19 cellular contexts compared by ENCODE assay signal in genomic region chr2:10333966-10334365, GRCh38. TPM values are rescaled to one million over a fixed set of nuclear protein-coding genes. Genes with fewer than 3 reads are reported as not detected.
DNase-seq lines count a peak whose midpoint lies in the region; ATAC-seq, FAIRE-seq and TF ChIP-seq lines count a peak whose summit lies in the region.
"Had no signal": no experiment of that assay in that cellular context is flagged by ENCODE, and none has a peak within 500 bp of the region (broad histone marks: within the 10 kb centered on the region; RNA-seq: fewer than 3 reads in every experiment).

No MANE protein-coding gene starts in this region.

- no peak overlapping the region for H3K4me3 ChIP-seq in CD8-positive, alpha-beta memory T cell (ENCODE audit: low read length)
- H3K4me3 ChIP-seq in GM12878, result no peak overlapping the region
- H3K4me3 ChIP-seq: A549, PC-9 had no signal

- TF ChIP-seq CTCF in GM12878 (IDR thresholded peaks at IDR 0.05 in 2 of 3, conservative IDR thresholded peaks at IDR 0.05 in 1 of 3; ENCODE audit: control insufficient read depth in 2 of 3, extremely low read depth in 1 of 3, insufficient read depth in 1 of 3, low read depth in 3 of 3, low read length in 3 of 3) (no peak), osteocyte (IDR thresholded peaks at IDR 0.05) (no peak)

- peaks cover 63% of the 10 kb centered on the region for H3K4me1 ChIP-seq in CD8-positive, alpha-beta memory T cell (ENCODE audit: insufficient read depth, low read length)
- H3K4me1 ChIP-seq in GM12878 (ENCODE audit: control insufficient read depth, insufficient read depth, low read length), result peaks cover 23% of the 10 kb centered on the region

- peaks cover 4% of the 10 kb centered on the region for H3K36me3 ChIP-seq in CD8-positive, alpha-beta memory T cell (ENCODE audit: insufficient read depth, low read length)
- H3K36me3 ChIP-seq in GM12878 (ENCODE audit: control insufficient read depth in 2 of 2, insufficient read depth in 2 of 2, low read length in 1 of 2), result no peaks in the 10 kb centered on the region

- FAIRE-seq in GM12878 (lab: Jason Lieb, UNC), result no peak
- FAIRE-seq: A549, D721Med, G401.6, GM18507 had no signal

- peaks cover 2% of the 10 kb centered on the region; the same call in 1 of the 2 replicates for H3K79me2 ChIP-seq in GM12878 (ENCODE audit: control insufficient read depth, insufficient read depth, low read length)

- H3K27me3 Mint-ChIP-seq in activated naive CD4-positive, alpha-beta T cell treated with anti-CD3 and anti-CD28 coated beads, Interleukin-2, amount 50 U/mL, for 24 hours, result no peaks in the 10 kb centered on the region
- peaks cover 6% of the 10 kb centered on the region for H3K27me3 Mint-ChIP-seq in activated naive CD4-positive, alpha-beta T cell treated with anti-CD3 and anti-CD28 coated beads, Interleukin-2, amount 10 ng/mL, durations not matched to agents 7 days and 5 days
- peaks cover 0 to 3% of the 10 kb centered on the region in 2 donors for H3K27me3 Mint-ChIP-seq in CD8-positive, alpha-beta memory T cell
- no peaks in the 10 kb centered on the region for H3K27me3 Mint-ChIP-seq in osteocyte (ENCODE audit: unreplicated experiment)

- in situ Hi-C loops in GM12878 (cut with MboI), result no loop called here

- no TSS peak for BruUV-seq in GM12878 (replicated peaks; lab: Mats Ljungman, UMichigan)

- peak overlapping the region; percentile 60 for H3K27ac Mint-ChIP-seq in activated naive CD4-positive, alpha-beta T cell treated with anti-CD3 and anti-CD28 coated beads, Interleukin-2, amount 50 U/mL, for 24 hours
- H3K27ac Mint-ChIP-seq in activated naive CD4-positive, alpha-beta T cell treated with anti-CD3 and anti-CD28 coated beads, Interleukin-2, amount 10 ng/mL, durations not matched to agents 7 days and 5 days, result no peak overlapping the region
- peak overlapping the region in 6 of 8 donors; percentile 38 to 80 (median 62) for H3K27ac Mint-ChIP-seq in CD8-positive, alpha-beta memory T cell
- H3K27ac Mint-ChIP-seq in osteocyte (ENCODE audit: unreplicated experiment), result peak overlapping the region; percentile 94

- no peak for TF ChIP-seq POLR2A in GM12878 (IDR thresholded peaks at IDR 0.05; ENCODE audit: low read depth, low read length)

- peaks cover 4% of the 10 kb centered on the region for H3K36me3 Mint-ChIP-seq in activated naive CD4-positive, alpha-beta T cell treated with anti-CD3 and anti-CD28 coated beads, Interleukin-2, amount 50 U/mL, for 24 hours
- peaks cover 34% of the 10 kb centered on the region for H3K36me3 Mint-ChIP-seq in activated naive CD4-positive, alpha-beta T cell treated with anti-CD3 and anti-CD28 coated beads, Interleukin-2, amount 10 ng/mL, durations not matched to agents 7 days and 5 days
- H3K36me3 Mint-ChIP-seq in CD8-positive, alpha-beta memory T cell, result peaks cover 2 to 28% (median 8%) of the 10 kb centered on the region in 3 donors
- no peaks in the 10 kb centered on the region for H3K36me3 Mint-ChIP-seq in osteocyte (ENCODE audit: unreplicated experiment)

- 79% methylated on average over 7 of the region's 7 CpGs for WGBS in GM12878 (ENCODE audit: insufficient coverage, insufficient replicate concordance, low lambda C conversion rate, missing lambda C conversion rate)

- SMC1A ChIA-PET in GM12878 (lab: Charles Lee; ENCODE audit: uncharacterized antibody, unreplicated experiment), result interaction anchor here (1.1 to 1.3 kb wide), 2 partner anchors 30 to 46 kb away, joined by 3 to 4 read pairs; no protein-coding TSS in a partner anchor

- POLR2A ChIA-PET in CD8-positive, alpha-beta memory T cell (lab: Charles Lee), result no interaction called here
- POLR2A ChIA-PET in GM12878 (lab: Charles Lee), result interaction anchor here (0.8 to 1.3 kb wide), 2 partner anchors 24 to 82 kb away, joined by 3 to 4 read pairs; no protein-coding TSS in a partner anchor

- no peak for TF ChIP-seq EP300 in GM12878 (IDR thresholded peaks at IDR 0.05; ENCODE audit: borderline replicate concordance in 1 of 2, control insufficient read depth in 1 of 2, low read depth in 2 of 2, low read length in 2 of 2)

- H3K27ac ChIP-seq in CD8-positive, alpha-beta memory T cell (ENCODE audit: low read depth, low read length), result no peak overlapping the region
- no peak overlapping the region for H3K27ac ChIP-seq in GM12878 (ENCODE audit: control insufficient read depth, insufficient read depth)
- H3K27ac ChIP-seq: KMS-11, PC-9 had no signal

- H2AFZ ChIP-seq in GM12878 (ENCODE audit: control insufficient read depth, low read depth, low read length), result no peak overlapping the region
- H2AFZ ChIP-seq: PC-9 had no signal

- ATAC-seq in GM12878, result no peak
- no peak for ATAC-seq in SK-N-SH treated with all-trans-retinoic acid at 6 μM for 48 hours

- H3K4me2 ChIP-seq in GM12878 (ENCODE audit: control insufficient read depth, insufficient read depth), result no peak overlapping the region
- H3K4me2 ChIP-seq: KMS-11, PC-9 had no signal

- H3K4me1 Mint-ChIP-seq in activated naive CD4-positive, alpha-beta T cell treated with anti-CD3 and anti-CD28 coated beads, Interleukin-2, amount 50 U/mL, for 24 hours, result peaks cover 78% of the 10 kb centered on the region
- H3K4me1 Mint-ChIP-seq in activated naive CD4-positive, alpha-beta T cell treated with anti-CD3 and anti-CD28 coated beads, Interleukin-2, amount 10 ng/mL, durations not matched to agents 7 days and 5 days, result peaks cover 62% of the 10 kb centered on the region
- H3K4me1 Mint-ChIP-seq in CD8-positive, alpha-beta memory T cell, result peaks cover 73 to 86% (median 79%) of the 10 kb centered on the region in 3 donors
- H3K4me1 Mint-ChIP-seq in osteocyte (ENCODE audit: unreplicated experiment), result peaks cover 61% of the 10 kb centered on the region

- H3K27me3 ChIP-seq in CD8-positive, alpha-beta memory T cell (ENCODE audit: insufficient read depth, low read length, poor library complexity, severe bottlenecking), result no peaks in the 10 kb centered on the region
- H3K27me3 ChIP-seq in GM12878 (replicated peaks in 1 of 2; ENCODE audit: control insufficient read depth in 2 of 2, insufficient read depth in 2 of 2, low read length in 1 of 2), result no peaks in the 10 kb centered on the region

- no peak for DNase-seq in activated naive CD4-positive, alpha-beta T cell treated with anti-CD3 and anti-CD28 coated beads, Interleukin-2, amount 10 ng/mL, durations not matched to agents 7 days and 5 days
- no peak for DNase-seq in CD8-positive, alpha-beta memory T cell
- DNase-seq in GM12878 (ENCODE audit: low read depth, low spot score) (no peak), osteocyte (ENCODE audit: extremely low spot score, unreplicated experiment) (no peak), NCI-H1105 (lab: John Stamatoyannopoulos, UW) (no peak), HuH-7 (ENCODE audit: low spot score) (no peak)
- DNase-seq: DMS79 treated with DMSO at 0.1 percent for 48 hours, GOT3, NCI-H1092, NCI-H2081 treated with DMSO at 0.1 percent for 48 hours, NCI-H510A, PC-9 had no signal

- no peak for TF ChIP-seq RAD21 in GM12878 (IDR thresholded peaks at IDR 0.05; ENCODE audit: insufficient read depth, low read depth, low read length)

- CTCF ChIA-PET in activated naive CD4-positive, alpha-beta T cell treated with anti-CD3 and anti-CD28 coated beads, Interleukin-2, amount 10 ng/mL, durations not matched to agents 7 days and 5 days (lab: Charles Lee), result no interaction called here
- CTCF ChIA-PET in CD8-positive, alpha-beta memory T cell (lab: Charles Lee), result interaction anchor here (8.9 kb wide), 1 partner anchor 29 kb away, joined by 87 read pairs; the partner anchor contains the start of gene HPCAL1
- CTCF ChIA-PET in GM12878 (lab: Yijun Ruan, JAX), result interaction anchor here (0.5 to 1.2 kb wide), 4 partner anchors 48 to 559 kb away, joined by 3 to 4 read pairs (median 4); no protein-coding TSS in a partner anchor

- H3K9ac ChIP-seq in GM12878 (ENCODE audit: control insufficient read depth, insufficient read depth, low read length), result no peak overlapping the region
- H3K9ac ChIP-seq: KMS-11 had no signal

- H3K9me3 ChIP-seq in CD8-positive, alpha-beta memory T cell (ENCODE audit: low read length), result peaks cover 5% of the 10 kb centered on the region
- no peaks in the 10 kb centered on the region; the same call in 2 of the 3 replicates for H3K9me3 ChIP-seq in GM12878 (replicated peaks; ENCODE audit: control insufficient read depth, insufficient read depth, low read length)

- H4K20me1 ChIP-seq in GM12878 (ENCODE audit: control insufficient read depth, insufficient read depth), result no peaks in the 10 kb centered on the region

- H3K4me3 Mint-ChIP-seq in activated naive CD4-positive, alpha-beta T cell treated with anti-CD3 and anti-CD28 coated beads, Interleukin-2, amount 50 U/mL, for 24 hours, result no peak overlapping the region
- H3K4me3 Mint-ChIP-seq in activated naive CD4-positive, alpha-beta T cell treated with anti-CD3 and anti-CD28 coated beads, Interleukin-2, amount 10 ng/mL, durations not matched to agents 7 days and 5 days, result no peak overlapping the region
- H3K4me3 Mint-ChIP-seq in CD8-positive, alpha-beta memory T cell, result peak overlapping the region in 2 of 7 donors; percentile 41 to 78
- H3K4me3 Mint-ChIP-seq in osteocyte (ENCODE audit: unreplicated experiment), result no peak overlapping the region

- intact Hi-C loops in GM12878 (cut with micrococcal nuclease; ENCODE audit: unreplicated experiment), result no loop called here

- no peaks in the 10 kb centered on the region for H3K9me3 Mint-ChIP-seq in activated naive CD4-positive, alpha-beta T cell treated with anti-CD3 and anti-CD28 coated beads, Interleukin-2, amount 50 U/mL, for 24 hours
- H3K9me3 Mint-ChIP-seq in activated naive CD4-positive, alpha-beta T cell treated with anti-CD3 and anti-CD28 coated beads, Interleukin-2, amount 10 ng/mL, durations not matched to agents 7 days and 5 days, result peaks cover 7% of the 10 kb centered on the region
- no peaks in the 10 kb centered on the region for H3K9me3 Mint-ChIP-seq in CD8-positive, alpha-beta memory T cell
- no peaks in the 10 kb centered on the region for H3K9me3 Mint-ChIP-seq in osteocyte (ENCODE audit: unreplicated experiment)

- RAD21 ChIA-PET in GM12878 (lab: Charles Lee; ENCODE audit: unreplicated experiment), result interaction anchor here (1.1 to 1.2 kb wide), 2 partner anchors 74 to 76 kb away, joined by 4 to 7 read pairs; no protein-coding TSS in a partner anchor

RNA-seq across cellular contexts. Expression of gene HPCAL1, which starts 31.3 kb away (rescaled TPM):
- total RNA-seq in CD8-positive, alpha-beta memory T cell, result 10 to 100 TPM; 44.1 to 47.6 TPM
- polyA plus RNA-seq in CD8-positive, alpha-beta memory T cell, result 96.3 TPM
- 12.7 and 16.1 TPM in 2 replicates for total RNA-seq in GM12878 (2013; cell fraction: nucleolus; rRNA removed)
- total RNA-seq in GM12878 (2014; rRNA removed), result 7.4 and 8.1 TPM in 2 replicates
- 2.1 and 3.0 TPM in 2 replicates for total RNA-seq in GM12878 (2014; rRNA removed; fragmentation: Illumina TruSeq; extraction: Trizol)
- 10.0 and 10.8 TPM in 2 replicates for total RNA-seq in GM12878 (2021)
- 3.1 TPM for polyA plus RNA-seq in GM12878 (2011; ENCODE audit: low read depth)
- polyA plus RNA-seq in GM12878 (2011; rRNA removed), result 6.8 and 12.8 TPM in 2 replicates
- polyA plus RNA-seq in GM12878 (2011; cell fraction: cytosol; rRNA removed), result 19.1 and 22.8 TPM in 2 replicates
- 26.8 and 28.8 TPM in 2 replicates for polyA plus RNA-seq in GM12878 (2011; cell fraction: nucleus; rRNA removed)
- 8.6 and 12.5 TPM in 2 replicates for polyA plus RNA-seq in GM12878 (2012)
- 0.62 and 3.1 TPM in 2 replicates for polyA plus RNA-seq in GM12878 (2014; fragmentation: Illumina TruSeq; extraction: Trizol)
- 1 to 10 TPM in 1 of 2 experiments, under 1 TPM in 1; 0.40 to 1.3 TPM for polyA plus RNA-seq in GM12878 (2014; fragmentation: Nextera tagmentation; extraction: Ambion mirVana)
- 8.7 and 9.4 TPM in 2 replicates for polyA plus RNA-seq in GM12878 (2014; rRNA removed)
- 1 to 10 TPM; 7.8 to 8.6 TPM for polyA plus RNA-seq in GM12878 (2016; fragmentation: Nextera tagmentation; extraction: Ambion mirVana)
- 8.8 and 9.0 TPM in 2 replicates for polyA minus RNA-seq in GM12878 (2011; rRNA and poly(A)+ RNA removed)
- 6.9 and 8.6 TPM in 2 replicates for polyA minus RNA-seq in GM12878 (2011; cell fraction: cytosol; rRNA and poly(A)+ RNA removed)
- polyA minus RNA-seq in GM12878 (2011; cell fraction: nucleus; rRNA and poly(A)+ RNA removed), result 6.5 and 10.8 TPM in 2 replicates
- 56.8 and 57.8 TPM in 2 replicates for total RNA-seq in osteocyte
